Comparison of ENCODE assay signal across 8 cellular contexts in the genomic region with DNA sequence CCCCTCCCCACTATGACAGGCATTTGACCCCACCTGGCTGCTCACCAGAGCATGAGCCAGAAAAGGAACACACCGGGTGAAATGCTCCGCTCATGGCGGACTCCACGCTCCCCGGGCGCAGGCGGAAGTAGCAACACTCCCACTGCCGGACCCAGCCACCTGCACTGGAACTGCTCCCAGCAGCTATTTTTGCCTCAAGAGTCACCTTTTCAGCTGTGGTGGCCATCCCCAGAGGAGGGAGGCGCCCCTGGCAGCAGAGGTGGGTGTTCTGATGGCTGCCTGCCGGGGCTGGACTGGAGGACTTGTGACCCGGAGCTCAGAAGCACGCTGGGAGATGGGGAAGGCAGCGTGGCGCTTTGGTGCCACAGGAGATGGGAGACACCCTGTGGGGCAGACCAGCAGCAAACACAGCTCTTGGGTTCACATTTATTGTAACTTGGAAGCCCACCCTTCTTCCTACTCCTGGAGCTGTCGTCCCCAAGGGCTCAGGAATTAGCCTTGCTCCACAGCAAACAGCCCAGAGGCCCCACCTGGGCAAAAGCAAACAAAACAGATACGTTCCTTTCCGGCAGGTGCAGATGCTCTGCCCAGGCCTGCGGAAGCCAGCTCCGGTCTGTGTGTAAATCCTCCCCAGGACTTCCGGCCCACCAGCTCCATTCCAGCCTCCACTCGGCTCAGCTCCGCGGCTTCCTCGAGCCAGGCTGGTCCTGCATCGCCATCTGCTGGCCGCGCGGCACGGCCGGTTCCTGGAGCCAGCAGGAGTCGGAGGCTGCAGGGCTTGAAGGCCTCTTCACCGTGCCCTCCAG. TPM values are rescaled to one million over a fixed set of nuclear protein-coding genes. Genes with fewer than 3 reads are reported as not detected.
DNase-seq lines count a peak whose midpoint lies in the region; ATAC-seq and TF ChIP-seq lines count a peak whose summit lies in the region.

No MANE protein-coding gene starts in this region.

- H3K4me3 ChIP-seq in Loucy (ENCODE audit: low read length, poor library complexity, severe bottlenecking) (peak overlapping the region; percentile 82), RWPE2 (ENCODE audit: severe bottlenecking) (no peak overlapping the region), neural cell (ENCODE audit: low read length) (peak overlapping the region; percentile 54)

- H3K4me1 ChIP-seq in Loucy (ENCODE audit: insufficient read depth, low read length, poor library complexity, severe bottlenecking) (peaks cover 52% of the 10 kb centered on the region), RWPE2 (ENCODE audit: insufficient read depth, poor library complexity, severe bottlenecking) (peaks cover 8% of the 10 kb centered on the region)

- ATAC-seq in GM18511 (IDR thresholded peaks at IDR 0.05; ENCODE audit: unreplicated experiment) (peak; percentile 26), RWPE2 (ENCODE audit: low read depth) (peak; percentile 39)

- TF ChIP-seq CTCF in Loucy (conservative IDR thresholded peaks at IDR 0.05; ENCODE audit: low read length) (peak; percentile 92), RWPE2 (IDR thresholded peaks at IDR 0.05; ENCODE audit: poor library complexity, severe bottlenecking) (peak; percentile 94), neural cell (IDR thresholded peaks at IDR 0.05; ENCODE audit: poor library complexity, severe bottlenecking) (peak; percentile 99)

- peaks cover 82% of the 10 kb centered on the region for H3K79me2 ChIP-seq in Loucy (ENCODE audit: insufficient read depth, low read length)
- H3K79me2 ChIP-seq in neural cell (replicated peaks; ENCODE audit: insufficient read depth, low read length), result peaks cover 44% of the 10 kb centered on the region

- peak; percentile 64 for TF ChIP-seq EP300 in neural cell (conservative IDR thresholded peaks at IDR 0.05; ENCODE audit: poor library complexity, severe bottlenecking)

- H3K9me3 ChIP-seq in Loucy (ENCODE audit: insufficient read depth, low read depth, low read length), result no peaks in the 10 kb centered on the region
- no peaks in the 10 kb centered on the region for H3K9me3 ChIP-seq in RWPE2 (ENCODE audit: severe bottlenecking)
- no peaks in the 10 kb centered on the region for H3K9me3 ChIP-seq in neural cell (ENCODE audit: low read length)

- H3K36me3 ChIP-seq in Loucy (ENCODE audit: insufficient read depth, low read length) (peaks cover 23% of the 10 kb centered on the region; the same call in 1 of the 2 replicates), RWPE2 (ENCODE audit: low read depth) (peaks cover 39% of the 10 kb centered on the region), neural cell (ENCODE audit: insufficient read depth, low read length) (no peaks in the 10 kb centered on the region)

- H4K20me1 ChIP-seq in Loucy (ENCODE audit: insufficient read depth, low read length, poor library complexity, severe bottlenecking) (peaks cover 68% of the 10 kb centered on the region), neural cell (ENCODE audit: insufficient read depth) (peaks cover 21% of the 10 kb centered on the region)

- TF ChIP-seq RAD21 in neural cell (conservative IDR thresholded peaks at IDR 0.05), result peak; percentile 94

- H3K9me2 ChIP-seq in Loucy (replicated peaks; ENCODE audit: low read depth, low read length) (no peaks in the 10 kb centered on the region), neural cell (ENCODE audit: insufficient read depth, low read length) (no peaks in the 10 kb centered on the region)

- H2AFZ ChIP-seq in Loucy (ENCODE audit: low read length) (no peak overlapping the region), neural cell (ENCODE audit: low read depth, low read length) (no peak overlapping the region)

- H3K27me3 ChIP-seq in Loucy (ENCODE audit: insufficient read depth, low read length, poor library complexity, severe bottlenecking) (no peaks in the 10 kb centered on the region), RWPE2 (ENCODE audit: insufficient read depth, poor library complexity, severe bottlenecking) (no peaks in the 10 kb centered on the region), neural cell (ENCODE audit: insufficient read depth, low read depth, low read length) (no peaks in the 10 kb centered on the region)

- H3K4me2 ChIP-seq in Loucy (ENCODE audit: low read depth, low read length, poor library complexity, severe bottlenecking) (peak overlapping the region; percentile 81), neural cell (ENCODE audit: low read length) (peak overlapping the region; percentile 8)

- peak overlapping the region; percentile 22 for H3K27ac ChIP-seq in RWPE2 (ENCODE audit: poor library complexity, severe bottlenecking)
- H3K27ac ChIP-seq in neural cell (ENCODE audit: low read length), result no peak overlapping the region

- H3F3A ChIP-seq in Loucy (ENCODE audit: low read depth) (peaks cover 16% of the 10 kb centered on the region), neural cell (ENCODE audit: insufficient read depth, low read length, poor library complexity, severe bottlenecking) (no peaks in the 10 kb centered on the region)

- DNase-seq in 8988T (peak; percentile 71), RWPE2 (ENCODE audit: low spot score) (peak; percentile 86), fibroblast of peridontal ligament (ENCODE audit: extremely low read depth) (peak; percentile 90)
- DNase-seq in activated T-helper 9 cell treated with anti-CD3 and anti-CD28 coated beads, Interleukin-2, amount 50 U/mL, for 16 hours (ENCODE audit: low read depth), result peak; percentile 86
- peak; percentile 86 for DNase-seq in stimulated activated naive CD4-positive, alpha-beta T cell treated with Interleukin-2 at 50 U/mL for 16 hours (lab: John Stamatoyannopoulos, UW)

- H3K9ac ChIP-seq in Loucy (ENCODE audit: low read depth, low read length, poor library complexity, severe bottlenecking) (peak overlapping the region; percentile 33), neural cell (ENCODE audit: low read length) (peak overlapping the region; percentile 42)

TF ChIP-seq in neural cell, 6 proteins besides CTCF, POLR2A, EP300 and RAD21:
- TF ChIP-seq TAF1 (IDR thresholded peaks at IDR 0.05; ENCODE audit: low read depth) (no peak), REST (IDR thresholded peaks at IDR 0.05; ENCODE audit: borderline replicate concordance) (no peak), MXI1 (conservative IDR thresholded peaks at IDR 0.05; ENCODE audit: poor library complexity, severe bottlenecking) (peak; percentile 54), SMC3 (conservative IDR thresholded peaks at IDR 0.05; ENCODE audit: poor library complexity) (peak; percentile 93), EZH2 (IDR thresholded peaks at IDR 0.05; ENCODE audit: borderline replicate concordance, insufficient read depth, low read length, poor library complexity, severe bottlenecking) (no peak), POLR2AphosphoS5 (IDR thresholded peaks at IDR 0.05) (peak; percentile 30)

RNA-seq across cellular contexts. Expression of gene RPS19BP1, which starts 3.7 kb away (rescaled TPM):
- polyA plus RNA-seq in neural cell, result 154 and 164 TPM in 2 replicates
- 51.9 and 59.6 TPM in 2 replicates for polyA minus RNA-seq in neural cell

RNA-seq across cellular contexts. Expression of gene ATF4, which starts 8.5 kb away (rescaled TPM):
- polyA plus RNA-seq in neural cell, result 394 and 399 TPM in 2 replicates
- 103 and 121 TPM in 2 replicates for polyA minus RNA-seq in neural cell

RNA-seq across cellular contexts. Expression of gene MIEF1, which starts 26.8 kb away (rescaled TPM):
- polyA plus RNA-seq in neural cell, result 15.3 and 19.8 TPM in 2 replicates
- polyA minus RNA-seq in neural cell, result 32.1 and 36.5 TPM in 2 replicates

RNA-seq across cellular contexts. Expression of gene CACNA1I, which starts 41.7 kb away (rescaled TPM):
- polyA plus RNA-seq in neural cell, result 1.9 and 2.6 TPM in 2 replicates
- polyA minus RNA-seq in neural cell, result 2.8 and 3.2 TPM in 2 replicates
